ENCODE assay signal across 2 cellular contexts in genomic region chr12:96206957-96207356, GRCh38.
TF ChIP-seq lines count a peak whose summit lies in the region.

No MANE protein-coding gene starts in this region.

TF ChIP-seq in IMR-90, 13 proteins besides CTCF, POLR2A, EP300 and RAD21:
- TF ChIP-seq BHLHE40 (IDR thresholded peaks at IDR 0.05; ENCODE audit: low read depth, low read length): no peak
- TF ChIP-seq NFE2L2 (IDR thresholded peaks at IDR 0.05; ENCODE audit: low read depth, low read length): no peak
- no peak for TF ChIP-seq CEBPB (IDR thresholded peaks at IDR 0.05; ENCODE audit: low read depth, low read length)

TF ChIP-seq in GM12878, 131 proteins besides CTCF, POLR2A, EP300 and RAD21:
- TF ChIP-seq ZBTB33 (IDR thresholded peaks at IDR 0.05) (no peak), ZBTB40 (IDR thresholded peaks at IDR 0.05; ENCODE audit: borderline replicate concordance) (peak; percentile 53; the same call in 1 of the 2 replicates), PAX5 (IDR thresholded peaks at IDR 0.05; ENCODE audit: borderline replicate concordance, low read depth, low read length) (no peak), SRF (IDR thresholded peaks at IDR 0.05; ENCODE audit: low read depth in 2 of 2, low read length in 2 of 2) (no peak)
TF ChIP-seq in GM12878: peak in this region for 1.
